ENCODE assay signal across 8 cellular contexts in the genomic region with DNA sequence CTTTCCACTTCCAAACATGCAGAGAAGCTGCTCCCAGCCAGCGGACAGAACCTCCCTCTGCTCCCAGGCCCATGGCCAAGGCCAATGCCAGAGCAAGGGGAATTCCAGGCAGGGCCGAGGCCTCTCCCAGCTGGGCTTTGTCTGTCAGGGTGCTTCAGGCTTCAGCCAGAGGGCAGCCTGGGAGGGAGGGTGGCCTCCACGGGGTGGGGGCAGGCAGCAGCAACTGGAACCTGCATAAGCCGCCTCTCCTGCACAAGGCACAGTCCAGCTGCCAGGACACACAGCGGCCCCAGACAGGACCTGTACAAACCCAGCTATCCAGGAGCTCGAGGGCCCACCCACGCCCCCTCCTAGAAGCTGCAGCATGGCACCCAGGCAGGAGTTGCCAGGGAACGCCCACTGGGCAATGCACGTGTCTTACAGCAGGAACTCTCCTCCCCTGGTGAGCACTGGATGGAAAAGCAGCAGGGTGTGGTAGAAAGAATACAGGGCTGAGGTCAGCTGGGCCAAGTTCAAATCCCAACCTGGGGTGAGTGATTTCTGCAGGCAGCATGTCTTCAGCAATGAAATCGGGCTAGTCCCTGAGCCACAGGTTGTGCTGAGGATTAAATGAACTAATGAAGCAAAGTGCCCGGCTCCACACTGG. TPM values are rescaled to one million over a fixed set of nuclear protein-coding genes. Genes with fewer than 3 reads are reported as not detected.
DNase-seq lines count a peak whose midpoint lies in the region; ATAC-seq and TF ChIP-seq lines count a peak whose summit lies in the region.

No MANE protein-coding gene starts in this region.

- in situ Hi-C loops in GM23248 (cut with MboI) = loop anchor here (10.0 kb wide), 1 partner anchor 182 kb away; no protein-coding TSS in a partner anchor

- no peak overlapping the region for H3K27ac Mint-ChIP-seq in T-helper 2 cell treated with Interferon-gamma antibody and Interleukin-4, amounts not matched to agents 5 μg/mL and 100 μg/mL, for 36 hours
- no peak overlapping the region for H3K27ac Mint-ChIP-seq in activated CD4-positive, alpha-beta memory T cell treated with anti-CD3 and anti-CD28 coated beads, Interleukin-2, amount 10 ng/mL, durations not matched to agents 7 days and 5 days

- ATAC-seq in sciatic nerve = peak; percentile 60

- H3K9me2 ChIP-seq in GM23248 (ENCODE audit: insufficient read depth) = no peaks in the 10 kb centered on the region

- no peak overlapping the region for H2AFZ ChIP-seq in GM23248

- H3K4me1 ChIP-seq in GM23248 (ENCODE audit: insufficient read depth) = peaks cover 28% of the 10 kb centered on the region
- peaks cover 0 to 100% of the 10 kb centered on the region in 2 donors for H3K4me1 ChIP-seq in right atrium auricular region

- no peak overlapping the region for H3K4me2 ChIP-seq in GM23248 (ENCODE audit: unreplicated experiment)

- peaks cover 55% of the 10 kb centered on the region for H3K79me2 ChIP-seq in GM23248 (ENCODE audit: insufficient read depth)

- no peaks in the 10 kb centered on the region for H4K20me1 ChIP-seq in GM23248 (ENCODE audit: insufficient read depth)

- H3K9me3 Mint-ChIP-seq in T-helper 2 cell treated with Interferon-gamma antibody and Interleukin-4, amounts not matched to agents 5 μg/mL and 100 μg/mL, for 36 hours = no peaks in the 10 kb centered on the region
- no peaks in the 10 kb centered on the region for H3K9me3 Mint-ChIP-seq in activated CD4-positive, alpha-beta memory T cell treated with anti-CD3 and anti-CD28 coated beads, Interleukin-2, amount 10 ng/mL, durations not matched to agents 7 days and 5 days

- peaks cover 21% of the 10 kb centered on the region for H3F3A ChIP-seq in GM23248 (ENCODE audit: insufficient read depth)

- no peak overlapping the region for H3K9ac ChIP-seq in GM23248

- TF ChIP-seq CTCF in right atrium auricular region (IDR thresholded peaks at IDR 0.05) = peak in 1 of 2 donors; percentile 41

- no peaks in the 10 kb centered on the region for H3K27me3 ChIP-seq in GM23248 (replicated peaks; ENCODE audit: insufficient read depth)
- no peaks in the 10 kb centered on the region for H3K27me3 ChIP-seq in right atrium auricular region

- H3K4me3 Mint-ChIP-seq in T-helper 2 cell treated with Interferon-gamma antibody and Interleukin-4, amounts not matched to agents 5 μg/mL and 100 μg/mL, for 36 hours = no peak overlapping the region
- H3K4me3 Mint-ChIP-seq in activated CD4-positive, alpha-beta memory T cell treated with anti-CD3 and anti-CD28 coated beads, Interleukin-2, amount 10 ng/mL, durations not matched to agents 7 days and 5 days = no peak overlapping the region

- peak; percentile 61 for DNase-seq in GM23248
- peak; percentile 77 for DNase-seq in amniotic epithelial cell (ENCODE audit: low read depth)
- DNase-seq in right atrium auricular region (ENCODE audit: low spot score) = peak; percentile 83
- peak; percentile 85 for DNase-seq in sciatic nerve (ENCODE audit: low spot score)
- DNase-seq in NCI-H748 treated with DMSO at 0.1 percent for 48 hours (lab: John Stamatoyannopoulos, UW) = no peak
- no peak for DNase-seq in T-helper 2 cell treated with Interferon-gamma antibody and Interleukin-4, amounts not matched to agents 5 μg/mL and 100 μg/mL, for 36 hours (ENCODE audit: low spot score)
- DNase-seq in stimulated activated CD4-positive, alpha-beta T cell treated with anti-CD3 and anti-CD28 coated beads, Interleukin-15, amount 100 ng/mL, for 24 hours = no peak
- DNase-seq in activated CD4-positive, alpha-beta memory T cell treated with anti-CD3 and anti-CD28 coated beads, Interleukin-2, amount 10 ng/mL, durations not matched to agents 7 days and 5 days = no peak

- H3K36me3 Mint-ChIP-seq in T-helper 2 cell treated with Interferon-gamma antibody and Interleukin-4, amounts not matched to agents 5 μg/mL and 100 μg/mL, for 36 hours (ENCODE audit: low read depth) = peaks cover 28% of the 10 kb centered on the region
- peaks cover 38% of the 10 kb centered on the region for H3K36me3 Mint-ChIP-seq in activated CD4-positive, alpha-beta memory T cell treated with anti-CD3 and anti-CD28 coated beads, Interleukin-2, amount 10 ng/mL, durations not matched to agents 7 days and 5 days (ENCODE audit: low read depth)

- H3K36me3 ChIP-seq in GM23248 (ENCODE audit: low read depth) (no peaks in the 10 kb centered on the region), right atrium auricular region (no peaks in the 10 kb centered on the region)

- 35 to 44% methylated on average over 11 of the region's 11 CpGs for WGBS in GM23248 (ENCODE audit: low coverage in 1 of 2, low lambda C conversion rate in 2 of 2, missing lambda C conversion rate in 2 of 2), 2 experiments

- intact Hi-C loops in sciatic nerve (cut with DNase I) = no loop called here

- H3K4me3 ChIP-seq in GM23248 (no peak overlapping the region), right atrium auricular region (peak overlapping the region in 1 of 2 donors; percentile 6)

- peaks cover 9% of the 10 kb centered on the region for H3K27me3 Mint-ChIP-seq in T-helper 2 cell treated with Interferon-gamma antibody and Interleukin-4, amounts not matched to agents 5 μg/mL and 100 μg/mL, for 36 hours (ENCODE audit: low read depth)
- peaks cover 2% of the 10 kb centered on the region for H3K27me3 Mint-ChIP-seq in activated CD4-positive, alpha-beta memory T cell treated with anti-CD3 and anti-CD28 coated beads, Interleukin-2, amount 10 ng/mL, durations not matched to agents 7 days and 5 days

- H3K9me3 ChIP-seq in GM23248 (ENCODE audit: low read depth) (no peaks in the 10 kb centered on the region), right atrium auricular region (no peaks in the 10 kb centered on the region)

- H3K27ac ChIP-seq in GM23248 (no peak overlapping the region), right atrium auricular region (peak overlapping the region; percentile 78 to 79)

- POLR2A ChIA-PET in activated CD4-positive, alpha-beta memory T cell treated with anti-CD3 and anti-CD28 coated beads, Interleukin-2, amount 10 ng/mL, durations not matched to agents 7 days and 5 days (lab: Charles Lee) = interaction anchor here (1.0 to 12.1 kb wide), 3 partner anchors 17 to 48 kb away, joined by 3 to 238 read pairs (median 4); no protein-coding TSS in a partner anchor

- CTCF ChIA-PET in activated CD4-positive, alpha-beta memory T cell treated with anti-CD3 and anti-CD28 coated beads, Interleukin-2, amount 10 ng/mL, durations not matched to agents 7 days and 5 days (lab: Charles Lee) = interaction anchor here (1.3 kb wide), 1 partner anchor 206 kb away, joined by 4 read pairs; no protein-coding TSS in a partner anchor

- H3K4me1 Mint-ChIP-seq in T-helper 2 cell treated with Interferon-gamma antibody and Interleukin-4, amounts not matched to agents 5 μg/mL and 100 μg/mL, for 36 hours (ENCODE audit: low read depth) = peaks cover 55% of the 10 kb centered on the region
- peaks cover 97% of the 10 kb centered on the region for H3K4me1 Mint-ChIP-seq in activated CD4-positive, alpha-beta memory T cell treated with anti-CD3 and anti-CD28 coated beads, Interleukin-2, amount 10 ng/mL, durations not matched to agents 7 days and 5 days

RNA-seq across cellular contexts. Expression of gene FAM53B, which starts 7.6 kb away (rescaled TPM):
- 10.1 TPM in 2 replicates for total RNA-seq in GM23248 (2014; rRNA removed; shearing (Covaris generic))
- polyA plus RNA-seq in GM23248 (2016; fragmentation: Nextera tagmentation; extraction: Ambion mirVana) = 2.1 and 2.7 TPM in 2 replicates
- total RNA-seq in right atrium auricular region (10 to 100 TPM; 30.3 to 31.1 TPM), sciatic nerve (48.0 TPM)
- 10 to 100 TPM; 44.9 to 46.6 TPM for total RNA-seq in activated CD4-positive, alpha-beta memory T cell treated with anti-CD3 and anti-CD28 coated beads, Interleukin-2, amount 10 ng/mL, durations not matched to agents 7 days and 5 days

RNA-seq across cellular contexts. Expression of gene EEF1AKMT2, which starts 55.1 kb away (rescaled TPM):
- total RNA-seq in GM23248 (2014; rRNA removed; shearing (Covaris generic)) = 19.6 and 24.0 TPM in 2 replicates
- polyA plus RNA-seq in GM23248 (2016; fragmentation: Nextera tagmentation; extraction: Ambion mirVana) = 25.4 and 27.4 TPM in 2 replicates
- total RNA-seq in right atrium auricular region = 10 to 100 TPM in 1 of 2 donors, 1 to 10 TPM in 1; 9.6 to 10.2 TPM
- 21.3 TPM for total RNA-seq in sciatic nerve
- total RNA-seq in activated CD4-positive, alpha-beta memory T cell treated with anti-CD3 and anti-CD28 coated beads, Interleukin-2, amount 10 ng/mL, durations not matched to agents 7 days and 5 days = 10 to 100 TPM; 32.3 to 32.5 TPM

Comparison
In these comparisons a context has a peak if more than half of its experiments do, and no peak if none do; other contexts are left out.
1. DNase-seq: peak in GM23248 (single experiment), amniotic epithelial cell (single experiment), right atrium auricular region (single experiment) and sciatic nerve (single experiment); none in NCI-H748 treated with DMSO at 0.1 percent for 48 hours (single experiment), T-helper 2 cell treated with Interferon-gamma antibody and Interleukin-4, amounts not matched to agents 5 μg/mL and 100 μg/mL, for 36 hours (single experiment), stimulated activated CD4-positive, alpha-beta T cell treated with anti-CD3 and anti-CD28 coated beads, Interleukin-15, amount 100 ng/mL, for 24 hours (single experiment) and activated CD4-positive, alpha-beta memory T cell treated with anti-CD3 and anti-CD28 coated beads, Interleukin-2, amount 10 ng/mL, durations not matched to agents 7 days and 5 days (single experiment).